9 cellular contexts compared by ENCODE assay signal in genomic region chr6:91476000-91476399, GRCh38.
A peak's percentile ranks its signal among the peaks of the same experiment; 100 is the strongest.
DNase-seq lines count a peak whose midpoint lies in the region; ATAC-seq and TF ChIP-seq lines count a peak whose summit lies in the region.
"Had no signal": no experiment of that assay in that cellular context is flagged by ENCODE, and none has a peak within 500 bp of the region (broad histone marks: within the 10 kb centered on the region; RNA-seq: fewer than 3 reads in every experiment).

No MANE protein-coding gene starts in this region.

- no peaks in the 10 kb centered on the region for H3K27me3 Mint-ChIP-seq in activated T-cell treated with anti-CD3 and anti-CD28 coated beads, Interleukin-2, amount 50 U/mL, for 72 hours (ENCODE audit: low read depth)

- 14% methylated on average over 2 of the region's 2 CpGs for WGBS in prostate gland

- H3K9me3 ChIP-seq in lower lobe of right lung = no peaks in the 10 kb centered on the region
- H3K9me3 ChIP-seq in prostate gland = no peaks in the 10 kb centered on the region
- H3K9me3 ChIP-seq: tibial artery had no signal

- H3K9me3 Mint-ChIP-seq in activated T-cell treated with anti-CD3 and anti-CD28 coated beads, Interleukin-2, amount 50 U/mL, for 72 hours = peaks cover 0 to 2% of the 10 kb centered on the region in 2 donors

- peak; percentile 69 for ATAC-seq in HG03457 (IDR thresholded peaks at IDR 0.05; ENCODE audit: unreplicated experiment)
- peak; percentile 80 to 93 for ATAC-seq in lower lobe of right lung
- no peak for ATAC-seq in activated T-cell treated with anti-CD3 and anti-CD28 coated beads, Interleukin-2, amount 50 U/mL, for 72 hours (replicated peaks in 1 of 2)

- DNase-seq in SHP77 (lab: John Stamatoyannopoulos, UW) (peak; percentile 6 to 25), SHP77 treated with DMSO at 0.1 percent for 48 hours (lab: John Stamatoyannopoulos, UW) (no peak), UCSD-AML1 (lab: John Stamatoyannopoulos, UW; ENCODE audit: unreplicated experiment) (peak; percentile 12), lower lobe of right lung (no peak), prostate gland (ENCODE audit: low spot score) (no peak)
- no peak for DNase-seq in activated naive CD4-positive, alpha-beta T cell treated with anti-CD3 and anti-CD28 coated beads, Interleukin-2, amount 50 U/mL, for 16 hours
- no peak for DNase-seq in activated T-cell treated with anti-CD3 and anti-CD28 coated beads, Interleukin-2, amount 50 U/mL, for 72 hours

- no peak for TF ChIP-seq CTCF in lower lobe of right lung (IDR thresholded peaks at IDR 0.05)
- TF ChIP-seq CTCF in prostate gland (IDR thresholded peaks at IDR 0.05) = no peak

- H3K36me3 ChIP-seq in lower lobe of right lung (no peaks in the 10 kb centered on the region), prostate gland (no peaks in the 10 kb centered on the region)
- H3K36me3 ChIP-seq: tibial artery had no signal

- H3K36me3 Mint-ChIP-seq in activated T-cell treated with anti-CD3 and anti-CD28 coated beads, Interleukin-2, amount 50 U/mL, for 72 hours (ENCODE audit: insufficient read depth in 2 of 2) = no peaks in the 10 kb centered on the region

- TF ChIP-seq POLR2A in prostate gland (IDR thresholded peaks at IDR 0.05) = no peak

- H3K27ac ChIP-seq in lower lobe of right lung (no peak overlapping the region), prostate gland (no peak overlapping the region)
- H3K27ac ChIP-seq: tibial artery had no signal

- no peaks in the 10 kb centered on the region for H3K4me1 Mint-ChIP-seq in activated T-cell treated with anti-CD3 and anti-CD28 coated beads, Interleukin-2, amount 50 U/mL, for 72 hours (ENCODE audit: low read depth)

- H3K4me1 ChIP-seq in lower lobe of right lung (no peaks in the 10 kb centered on the region), prostate gland (replicated peaks) (no peaks in the 10 kb centered on the region)

- H3K4me3 ChIP-seq in lower lobe of right lung = no peak overlapping the region
- no peak overlapping the region for H3K4me3 ChIP-seq in prostate gland
- H3K4me3 ChIP-seq: tibial artery had no signal

- intact Hi-C loops in lower lobe of right lung (cut with DNase I) (no loop called here), prostate gland (cut with DNase I) (no loop called here)

- H3K27ac Mint-ChIP-seq in activated T-cell treated with anti-CD3 and anti-CD28 coated beads, Interleukin-2, amount 50 U/mL, for 72 hours = no peak overlapping the region

- H3K27me3 ChIP-seq in lower lobe of right lung (ENCODE audit: low read depth) (no peaks in the 10 kb centered on the region), prostate gland (replicated peaks; ENCODE audit: insufficient read depth) (no peaks in the 10 kb centered on the region)
- H3K27me3 ChIP-seq: tibial artery had no signal

- no peak overlapping the region for H3K4me3 Mint-ChIP-seq in activated T-cell treated with anti-CD3 and anti-CD28 coated beads, Interleukin-2, amount 50 U/mL, for 72 hours

Comparison
In these comparisons a context has a peak if more than half of its experiments do, and no peak if none do; other contexts are left out.
1. DNase-seq: peak in SHP77 (2 of 2) and UCSD-AML1 (single experiment); none in SHP77 treated with DMSO at 0.1 percent for 48 hours (single experiment), lower lobe of right lung (single experiment), activated naive CD4-positive, alpha-beta T cell treated with anti-CD3 and anti-CD28 coated beads, Interleukin-2, amount 50 U/mL, for 16 hours (single experiment), activated T-cell treated with anti-CD3 and anti-CD28 coated beads, Interleukin-2, amount 50 U/mL, for 72 hours (0 of 2) and prostate gland (single experiment).
2. ATAC-seq: peak in HG03457 (single experiment) and lower lobe of right lung (2 of 2); none in activated T-cell treated with anti-CD3 and anti-CD28 coated beads, Interleukin-2, amount 50 U/mL, for 72 hours (0 of 2).